Comparison of ENCODE assay signal across 9 cellular contexts in genomic region chr6:15036690-15037245, GRCh38.
DNase-seq lines count a peak whose midpoint lies in the region; FAIRE-seq and TF ChIP-seq lines count a peak whose summit lies in the region.
"Had no signal": no experiment of that assay in that cellular context is flagged by ENCODE, and none has a peak within 500 bp of the region (broad histone marks: within the 10 kb centered on the region; RNA-seq: fewer than 3 reads in every experiment).

No MANE protein-coding gene starts in this region.

- H3K79me1 ChIP-seq in H1 (ENCODE audit: low read depth, low read length) (no peaks in the 10 kb centered on the region), neuronal stem cell (ENCODE audit: low read depth, low read length) (no peaks in the 10 kb centered on the region)

- H3K4me3 ChIP-seq in H1 (ENCODE audit: extremely low read depth in 1 of 4, insufficient read depth in 2 of 4, low read depth in 3 of 4, low read length in 4 of 4) (no peak overlapping the region), neuronal stem cell (ENCODE audit: low read length in 2 of 2) (no peak overlapping the region), kidney (ENCODE audit: low read length in 2 of 2) (peak overlapping the region in 1 of 2 donors; percentile 35)

- H2AK5ac ChIP-seq in H1 (ENCODE audit: low read depth, low read length) (peak overlapping the region; percentile 98), neuronal stem cell (ENCODE audit: low read depth, low read length) (peak overlapping the region; percentile 15)

- no peak overlapping the region for H2BK15ac ChIP-seq in H1 (ENCODE audit: low read length)
- no peak overlapping the region for H2BK15ac ChIP-seq in neuronal stem cell (ENCODE audit: low read length)

- POLR2A ChIA-PET in H1 (lab: Charles Lee; ENCODE audit: partially characterized antibody), result interaction anchor here (0.8 to 1.0 kb wide), 2 partner anchors 174 to 202 kb away, joined by 3 read pairs; no protein-coding TSS in a partner anchor

- TF ChIP-seq POLR2A in H1 (IDR thresholded peaks at IDR 0.05; ENCODE audit: control extremely low read depth in 1 of 2, low read depth in 2 of 2, low read length in 2 of 2), result no peak

- H3K9me3 ChIP-seq in H1 (ENCODE audit: insufficient read depth in 2 of 2, low read depth in 1 of 2, low read length in 1 of 2) (no peaks in the 10 kb centered on the region), neuronal stem cell (replicated peaks in 1 of 2; ENCODE audit: control insufficient read depth in 2 of 2, insufficient read depth in 1 of 2, low read depth in 1 of 2, low read length in 2 of 2) (no peaks in the 10 kb centered on the region), kidney (ENCODE audit: control insufficient read depth in 1 of 2, low read length in 2 of 2) (no peaks in the 10 kb centered on the region)

- 0 out of 4 replicates have a peak, but pooled peaks of 1 of the 2 experiments have one; percentile 12 for TF ChIP-seq RAD21 in H1 (IDR thresholded peaks at IDR 0.05 in 1 of 2, conservative IDR thresholded peaks at IDR 0.05 in 1 of 2; ENCODE audit: low read depth in 2 of 2, low read length in 2 of 2)

- H3K14ac ChIP-seq in H1 (ENCODE audit: insufficient read length), result peak overlapping the region; percentile 91
- no peak overlapping the region for H3K14ac ChIP-seq in neuronal stem cell (ENCODE audit: low read length)

- no peak overlapping the region for H3K23ac ChIP-seq in H1 (ENCODE audit: insufficient read length)
- no peak overlapping the region for H3K23ac ChIP-seq in neuronal stem cell (ENCODE audit: low read depth, low read length, poor library complexity)

- no peaks in the 10 kb centered on the region for H3K23me2 ChIP-seq in H1 (ENCODE audit: low read depth, low read length)

- H3K4me1 ChIP-seq in H1 (replicated peaks in 1 of 4; ENCODE audit: control insufficient read depth in 3 of 4, insufficient read depth in 4 of 4, low read length in 3 of 4) (peaks cover 0 to 16% (median 9%) of the 10 kb centered on the region in 4 experiments; a peak in 5 of 7 replicates), neuronal stem cell (ENCODE audit: control insufficient read depth in 2 of 2, insufficient read depth in 1 of 2, low read depth in 1 of 2, low read length in 2 of 2) (peaks cover 0 to 8% of the 10 kb centered on the region in 2 donors), kidney (ENCODE audit: control insufficient read depth in 1 of 2, insufficient read depth in 1 of 2, low read depth in 1 of 2, low read length in 2 of 2) (no peaks in the 10 kb centered on the region)

- intact Hi-C loops in kidney (cut with DNase I), result no loop called here

- H4K8ac ChIP-seq in H1 (ENCODE audit: extremely low read depth, insufficient read depth, low read length) (peak overlapping the region; percentile 45), neuronal stem cell (ENCODE audit: low read depth, low read length) (no peak overlapping the region)

- no peak for FAIRE-seq in H1 (lab: Jason Lieb, UNC)
- FAIRE-seq in kidney (lab: Jason Lieb, UNC), result no peak

- CTCF ChIA-PET in H1 (lab: Charles Lee; ENCODE audit: partially characterized antibody), result no interaction called here

- H3K4ac ChIP-seq in H1 (replicated peaks; ENCODE audit: insufficient read length, low read depth, low read length), result peak overlapping the region; percentile 99
- no peak overlapping the region for H3K4ac ChIP-seq in neuronal stem cell (ENCODE audit: low read length)

- H2BK5ac ChIP-seq in H1 (ENCODE audit: low read depth, low read length) (peak overlapping the region; percentile 98), neuronal stem cell (ENCODE audit: low read length) (no peak overlapping the region)

- H3K4me2 ChIP-seq in H1 (ENCODE audit: insufficient read depth in 1 of 2, low read depth in 2 of 2, low read length in 2 of 2), result no peak overlapping the region
- H3K4me2 ChIP-seq in neuronal stem cell (ENCODE audit: insufficient read depth, low read length, poor library complexity, severe bottlenecking), result no peak overlapping the region

- H2BK120ac ChIP-seq in H1 (replicated peaks; ENCODE audit: low read depth, low read length), result peak overlapping the region; percentile 94
- no peak overlapping the region for H2BK120ac ChIP-seq in neuronal stem cell (ENCODE audit: low read depth, low read length)

- peak overlapping the region; percentile 24 for H3K56ac ChIP-seq in H1 (replicated peaks; ENCODE audit: insufficient read length, low read depth, low read length)

- peaks cover 0 to 4% of the 10 kb centered on the region in 2 experiments; a peak in 1 of 4 replicates for H3K79me2 ChIP-seq in H1 (ENCODE audit: control insufficient read depth in 1 of 2, insufficient read depth in 2 of 2, low read length in 2 of 2)

- peak overlapping the region; percentile 59; the same call in 1 of the 2 replicates for H3K27ac ChIP-seq in H1 (ENCODE audit: low read depth, low read length)
- no peak overlapping the region for H3K27ac ChIP-seq in neuronal stem cell (replicated peaks; ENCODE audit: low read length)
- no peak overlapping the region for H3K27ac ChIP-seq in kidney (ENCODE audit: low read depth in 2 of 2, low read length in 2 of 2)

- DNase-seq in DMS53 (lab: John Stamatoyannopoulos, UW) (peak; percentile 91), NCI-H2227 (lab: John Stamatoyannopoulos, UW; ENCODE audit: unreplicated experiment) (peak; percentile 50), H1 (ENCODE audit: low read depth in 1 of 2, low spot score in 2 of 2) (peak in 1 of 2 experiments; percentile 55), neuronal stem cell (ENCODE audit: low spot score) (no peak), NCI-H1930 (lab: John Stamatoyannopoulos, UW) (no peak), AG08395 (ENCODE audit: low spot score) (no peak), kidney (no peak)
- DNase-seq in activated T-cell treated with anti-CD3 and anti-CD28 coated beads, Interleukin-2, amount 50 U/mL, for 1 hour, result no peak
- DNase-seq: activated naive CD4-positive, alpha-beta T cell treated with anti-CD3 and anti-CD28 coated beads for 36 hours had no signal

- H4K5ac ChIP-seq in H1 (ENCODE audit: insufficient read length, low read depth, low read length), result peak overlapping the region; percentile 90

- H3K27me3 ChIP-seq in H1 (replicated peaks in 1 of 4; ENCODE audit: control insufficient read depth in 3 of 4, extremely low read depth in 1 of 4, insufficient read depth in 3 of 4, low read length in 3 of 4) (no peaks in the 10 kb centered on the region), neuronal stem cell (ENCODE audit: control insufficient read depth in 3 of 3, insufficient read depth in 3 of 3, low read depth in 1 of 3, low read length in 3 of 3) (no peaks in the 10 kb centered on the region)

- H3K18ac ChIP-seq in H1 (ENCODE audit: extremely low read depth, low read length) (peak overlapping the region; percentile 98), neuronal stem cell (ENCODE audit: low read length) (peak overlapping the region; percentile 31)

- no peak for TF ChIP-seq EP300 in H1 (IDR thresholded peaks at IDR 0.05; ENCODE audit: borderline replicate concordance in 1 of 2, low read depth in 2 of 2, low read length in 2 of 2)

- H4K91ac ChIP-seq in H1 (replicated peaks; ENCODE audit: insufficient read length, low read length) (peak overlapping the region; percentile 99), neuronal stem cell (ENCODE audit: low read depth, low read length, poor library complexity) (no peak overlapping the region)

- H2BK12ac ChIP-seq in H1 (ENCODE audit: low read depth, low read length) (peak overlapping the region; percentile 100), neuronal stem cell (ENCODE audit: low read length) (no peak overlapping the region)

- H4K20me1 ChIP-seq in H1 (replicated peaks in 1 of 2; ENCODE audit: control insufficient read depth in 1 of 2, insufficient read depth in 2 of 2, low read length in 2 of 2), result no peaks in the 10 kb centered on the region

- H3K9ac ChIP-seq in H1 (replicated peaks in 1 of 4; ENCODE audit: extremely low read depth in 1 of 4, low read depth in 3 of 4, low read length in 3 of 4), result no peak overlapping the region; a peak in 1 of 7 replicates
- H3K9ac ChIP-seq in neuronal stem cell (ENCODE audit: low read depth, low read length, poor library complexity), result no peak overlapping the region
- H3K9ac ChIP-seq in kidney (ENCODE audit: low read length in 2 of 2), result peak overlapping the region in 1 of 2 donors; percentile 26

- TF ChIP-seq CTCF in H1 (IDR thresholded peaks at IDR 0.05; ENCODE audit: control extremely low read depth in 1 of 3, insufficient read depth in 1 of 3, low read depth in 1 of 3, low read length in 3 of 3), result no peak
- no peak for TF ChIP-seq CTCF in kidney (IDR thresholded peaks at IDR 0.05; ENCODE audit: borderline replicate concordance, extremely low read depth, insufficient read depth)

- H3K36me3 ChIP-seq in H1 (ENCODE audit: control insufficient read depth in 2 of 4, insufficient read depth in 4 of 4, low read length in 3 of 4) (no peaks in the 10 kb centered on the region), neuronal stem cell (replicated peaks in 1 of 2; ENCODE audit: control insufficient read depth in 2 of 2, insufficient read depth in 2 of 2, low read length in 2 of 2) (no peaks in the 10 kb centered on the region), kidney (ENCODE audit: control insufficient read depth in 1 of 2, insufficient read depth in 2 of 2, low read length in 2 of 2) (no peaks in the 10 kb centered on the region)

- peak overlapping the region; percentile 100 for H2BK20ac ChIP-seq in H1 (ENCODE audit: low read length)

- WGBS in H1 (ENCODE audit: extremely low coverage in 1 of 2, insufficient coverage in 1 of 2, insufficient read length in 1 of 2, insufficient replicate concordance in 2 of 2, low coverage in 1 of 2, low lambda C conversion rate in 2 of 2, missing lambda C conversion rate in 1 of 2), 2 experiments, result 81% methylated on average over 10 of the region's 10 CpGs; no CpG with 5 or more reads in 1 of the 2 experiments
- WGBS in neuronal stem cell (ENCODE audit: extremely low coverage in 2 of 2, insufficient read length in 2 of 2, insufficient replicate concordance in 1 of 2), 2 donors, result no CpG with 5 or more reads among the region's 10 CpGs

- H2AFZ ChIP-seq in H1 (ENCODE audit: low read length) (no peak overlapping the region), neuronal stem cell (ENCODE audit: low read length) (no peak overlapping the region)

TF ChIP-seq in H1, 55 proteins besides CTCF, POLR2A, EP300 and RAD21:
- no peak for TF ChIP-seq KDM1A (IDR thresholded peaks at IDR 0.05; ENCODE audit: borderline replicate concordance, low read length)
- no peak for TF ChIP-seq BACH1 (IDR thresholded peaks at IDR 0.05; ENCODE audit: low read length)
- no peak for TF ChIP-seq CHD2 (IDR thresholded peaks at IDR 0.05; ENCODE audit: low read length)
- TF ChIP-seq BRCA1 (IDR thresholded peaks at IDR 0.05; ENCODE audit: low read depth, low read length), result no peak
- TF ChIP-seq GTF2F1 (IDR thresholded peaks at IDR 0.05; ENCODE audit: borderline replicate concordance, low read depth, low read length), result no peak
TF ChIP-seq in H1: peak in this region for 0.

Comparison
In these comparisons a context has a peak if more than half of its experiments do, and no peak if none do; other contexts are left out.
1. DNase-seq: peak in DMS53 (single experiment) and NCI-H2227 (single experiment); none in neuronal stem cell (single experiment), NCI-H1930 (0 of 2), activated T-cell treated with anti-CD3 and anti-CD28 coated beads, Interleukin-2, amount 50 U/mL, for 1 hour (single experiment), AG08395 (single experiment) and kidney (single experiment).